ENCODE assay signal across 34 cellular contexts in the genomic region with DNA sequence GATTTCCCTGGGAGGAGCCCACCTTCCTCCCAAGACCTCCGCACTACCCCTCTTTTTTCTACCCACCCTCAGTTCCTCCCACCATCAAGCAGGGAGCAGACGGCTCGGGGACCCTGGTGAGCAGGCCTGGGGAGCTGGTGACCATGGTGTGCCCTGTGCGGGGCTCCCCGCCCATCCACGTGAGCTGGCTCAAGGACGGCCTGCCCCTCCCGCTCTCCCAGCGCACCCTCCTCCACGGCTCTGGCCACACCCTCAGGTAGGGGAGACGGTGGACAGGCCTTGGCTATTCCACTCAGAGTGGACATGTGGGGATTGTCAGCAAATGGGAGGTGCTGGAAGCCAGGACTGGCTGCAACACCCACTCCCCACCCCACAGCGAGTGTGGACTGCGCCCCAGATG. TPM values are rescaled to one million over a fixed set of nuclear protein-coding genes. Genes with fewer than 3 reads are reported as not detected.
"Had no signal": no experiment of that assay in that cellular context is flagged by ENCODE, and none has a peak within 500 bp of the region (broad histone marks: within the 10 kb centered on the region; RNA-seq: fewer than 3 reads in every experiment).

No MANE protein-coding gene starts in this region.

- H3K4me1 ChIP-seq: ascending aorta, breast epithelium, heart left ventricle had no signal

- H3K4me3 Mint-ChIP-seq: activated CD4-positive, alpha-beta memory T cell treated with anti-CD3 and anti-CD28 coated beads for 36 hours; activated CD4-positive, alpha-beta T cell treated with anti-CD3 and anti-CD28 coated beads for 36 hours; activated CD4-positive, alpha-beta T cell treated with anti-CD3 and anti-CD28 coated beads, Interleukin-2, amount 10 ng/mL, durations not matched to agents 24 days and 14 days; activated CD8-positive, alpha-beta T cell treated with anti-CD3 and anti-CD28 coated beads, Interleukin-2, amount 10 ng/mL, durations not matched to agents 7 days and 5 days; activated naive CD4-positive, alpha-beta T cell treated with anti-CD3 and anti-CD28 coated beads, Interleukin-2, amount 10 ng/mL, durations not matched to agents 7 days and 5 days; activated naive CD8-positive, alpha-beta T cell treated with anti-CD3 and anti-CD28 coated beads, Interleukin-2, amount 10 ng/mL, durations not matched to agents 7 days and 5 days; activated T-cell treated with anti-CD3 and anti-CD28 coated beads, Interleukin-2, amount 50 U/mL, for 24 hours; activated T-cell treated with anti-CD3 and anti-CD28 coated beads, Interleukin-2, amount 50 U/mL, for 72 hours; brain; dendritic cell treated with granulocyte-macrophage colony-stimulating factor and Interleukin-4, amounts not matched to agents 40 ng/mL and 50 ng/mL, for 4 days; endodermal cell; T-helper 17 cell; T-helper 2 cell treated with Interferon-gamma antibody and Interleukin-4, amounts not matched to agents 5 μg/mL and 100 μg/mL, for 36 hours had no signal

- H3K4me1 Mint-ChIP-seq: activated CD4-positive, alpha-beta T cell treated with anti-CD3 and anti-CD28 coated beads for 36 hours; activated CD4-positive, alpha-beta T cell treated with anti-CD3 and anti-CD28 coated beads, Interleukin-2, amount 10 ng/mL, durations not matched to agents 24 days and 14 days; activated naive CD4-positive, alpha-beta T cell treated with anti-CD3 and anti-CD28 coated beads, Interleukin-2, amount 10 ng/mL, durations not matched to agents 7 days and 5 days; activated naive CD8-positive, alpha-beta T cell treated with anti-CD3 and anti-CD28 coated beads, Interleukin-2, amount 10 ng/mL, durations not matched to agents 7 days and 5 days; endodermal cell; T-helper 17 cell had no signal

- H3K36me3 ChIP-seq: ascending aorta, breast epithelium, cardiac muscle cell, WERI-Rb-1 had no signal

- H3K27me3 Mint-ChIP-seq: activated CD4-positive, alpha-beta T cell treated with anti-CD3 and anti-CD28 coated beads for 36 hours; activated CD4-positive, alpha-beta T cell treated with anti-CD3 and anti-CD28 coated beads, Interleukin-2, amount 10 ng/mL, durations not matched to agents 24 days and 14 days; activated naive CD4-positive, alpha-beta T cell treated with anti-CD3 and anti-CD28 coated beads, Interleukin-2, amount 10 ng/mL, durations not matched to agents 7 days and 5 days; activated naive CD8-positive, alpha-beta T cell treated with anti-CD3 and anti-CD28 coated beads, Interleukin-2, amount 10 ng/mL, durations not matched to agents 7 days and 5 days; dendritic cell treated with granulocyte-macrophage colony-stimulating factor and Interleukin-4, amounts not matched to agents 40 ng/mL and 50 ng/mL, for 4 days had no signal

- H3K27ac Mint-ChIP-seq: activated CD4-positive, alpha-beta memory T cell treated with anti-CD3 and anti-CD28 coated beads for 36 hours; activated CD4-positive, alpha-beta T cell treated with anti-CD3 and anti-CD28 coated beads for 36 hours; activated CD4-positive, alpha-beta T cell treated with anti-CD3 and anti-CD28 coated beads, Interleukin-2, amount 10 ng/mL, durations not matched to agents 24 days and 14 days; activated CD8-positive, alpha-beta T cell treated with anti-CD3 and anti-CD28 coated beads, Interleukin-2, amount 10 ng/mL, durations not matched to agents 7 days and 5 days; activated naive CD8-positive, alpha-beta T cell treated with anti-CD3 and anti-CD28 coated beads, Interleukin-2, amount 10 ng/mL, durations not matched to agents 7 days and 5 days; activated T-cell treated with anti-CD3 and anti-CD28 coated beads, Interleukin-2, amount 50 U/mL, for 24 hours; activated T-cell treated with anti-CD3 and anti-CD28 coated beads, Interleukin-2, amount 50 U/mL, for 72 hours; dendritic cell treated with granulocyte-macrophage colony-stimulating factor and Interleukin-4, amounts not matched to agents 40 ng/mL and 50 ng/mL, for 4 days; T-helper 17 cell; T-helper 2 cell treated with Interferon-gamma antibody and Interleukin-4, amounts not matched to agents 5 μg/mL and 100 μg/mL, for 36 hours had no signal

- H3K27me3 ChIP-seq: ascending aorta, cardiac muscle cell, dorsolateral prefrontal cortex, heart left ventricle had no signal

- H3K9me3 ChIP-seq: ascending aorta, breast epithelium, heart left ventricle had no signal

- H3K27ac ChIP-seq: ascending aorta, breast epithelium, cardiac muscle cell, coronary artery, dorsolateral prefrontal cortex, heart left ventricle, WERI-Rb-1 had no signal

- H3K4me3 ChIP-seq: ascending aorta, breast epithelium, cardiac muscle cell, coronary artery, dorsolateral prefrontal cortex, heart left ventricle had no signal

- H3K9me3 Mint-ChIP-seq: activated CD4-positive, alpha-beta memory T cell treated with anti-CD3 and anti-CD28 coated beads for 36 hours; activated CD4-positive, alpha-beta T cell treated with anti-CD3 and anti-CD28 coated beads, Interleukin-2, amount 10 ng/mL, durations not matched to agents 24 days and 14 days; activated naive CD4-positive, alpha-beta T cell treated with anti-CD3 and anti-CD28 coated beads, Interleukin-2, amount 10 ng/mL, durations not matched to agents 7 days and 5 days; activated naive CD4-positive, alpha-beta T cell treated with anti-CD3 and anti-CD28 coated beads, Interleukin-2, amount 50 U/mL, for 72 hours; activated naive CD8-positive, alpha-beta T cell treated with anti-CD3 and anti-CD28 coated beads, Interleukin-2, amount 10 ng/mL, durations not matched to agents 7 days and 5 days; activated T-cell treated with anti-CD3 and anti-CD28 coated beads, Interleukin-2, amount 50 U/mL, for 24 hours; activated T-cell treated with anti-CD3 and anti-CD28 coated beads, Interleukin-2, amount 50 U/mL, for 72 hours; dendritic cell treated with granulocyte-macrophage colony-stimulating factor and Interleukin-4, amounts not matched to agents 40 ng/mL and 50 ng/mL, for 4 days; endodermal cell; T-helper 2 cell treated with Interferon-gamma antibody and Interleukin-4, amounts not matched to agents 5 μg/mL and 100 μg/mL, for 36 hours had no signal

- ATAC-seq: activated CD4-positive, alpha-beta T cell treated with anti-CD3 and anti-CD28 coated beads for 36 hours; activated CD8-positive, alpha-beta T cell treated with anti-CD3 and anti-CD28 coated beads, Interleukin-2, amount 10 ng/mL, durations not matched to agents 7 days and 5 days; activated naive CD4-positive, alpha-beta T cell treated with anti-CD3 and anti-CD28 coated beads, Interleukin-2, amount 50 U/mL, for 72 hours; activated T-cell treated with anti-CD3 and anti-CD28 coated beads, Interleukin-2, amount 50 U/mL, for 72 hours; esophagus mucosa; heart left ventricle; T-helper 17 cell had no signal

- H3K36me3 Mint-ChIP-seq: activated CD4-positive, alpha-beta memory T cell treated with anti-CD3 and anti-CD28 coated beads for 36 hours; activated naive CD4-positive, alpha-beta T cell treated with anti-CD3 and anti-CD28 coated beads, Interleukin-2, amount 10 ng/mL, durations not matched to agents 7 days and 5 days; activated naive CD4-positive, alpha-beta T cell treated with anti-CD3 and anti-CD28 coated beads, Interleukin-2, amount 50 U/mL, for 72 hours; activated naive CD8-positive, alpha-beta T cell treated with anti-CD3 and anti-CD28 coated beads, Interleukin-2, amount 10 ng/mL, durations not matched to agents 7 days and 5 days; brain had no signal

- DNase-seq: activated CD4-positive, alpha-beta memory T cell treated with anti-CD3 and anti-CD28 coated beads for 36 hours; activated CD4-positive, alpha-beta T cell treated with anti-CD3 and anti-CD28 coated beads for 36 hours; activated CD4-positive, alpha-beta T cell treated with anti-CD3 and anti-CD28 coated beads, Interleukin-2, amount 10 ng/mL, durations not matched to agents 24 days and 14 days; activated CD4-positive, CD25-positive, alpha-beta regulatory T cell; activated CD4-positive, CD25-positive, alpha-beta regulatory T cell treated with anti-CD3 and anti-CD28 coated beads, Interleukin-2, amount 50 U/mL, for 72 hours; activated CD8-positive, alpha-beta memory T cell treated with anti-CD3 and anti-CD28 coated beads, Interleukin-2, amount 50 U/mL, for 48 hours; activated CD8-positive, alpha-beta T cell treated with anti-CD3 and anti-CD28 coated beads, Interleukin-2, amount 10 ng/mL, durations not matched to agents 7 days and 5 days; activated gamma-delta T cell; activated naive CD4-positive, alpha-beta T cell; activated naive CD4-positive, alpha-beta T cell treated with anti-CD3 and anti-CD28 coated beads, Interleukin-2, amount 10 ng/mL, durations not matched to agents 7 days and 5 days; activated naive CD8-positive, alpha-beta T cell treated with anti-CD3 and anti-CD28 coated beads, Interleukin-2, amount 10 ng/mL, durations not matched to agents 7 days and 5 days; activated T-cell treated with anti-CD3 and anti-CD28 coated beads for 4 hours; activated T-cell treated with anti-CD3 and anti-CD28 coated beads, Interleukin-2, amount 50 U/mL, for 24 hours; activated T-cell treated with anti-CD3 and anti-CD28 coated beads, Interleukin-2, amount 50 U/mL, for 72 hours; central memory CD4-positive, alpha-beta T cell; cerebellar nuclear complex; dorsolateral prefrontal cortex; effector memory CD4-positive, alpha-beta T cell; endodermal cell; foreskin fibroblast; heart left ventricle; T-helper 1 cell; T-helper 17 cell; T1000; WERI-Rb-1 had no signal

RNA-seq across cellular contexts. Expression of a gene that starts 52.9 kb away (rescaled TPM):
- total RNA-seq: T-helper 17 cell had no signal
